In the genomic region with DNA sequence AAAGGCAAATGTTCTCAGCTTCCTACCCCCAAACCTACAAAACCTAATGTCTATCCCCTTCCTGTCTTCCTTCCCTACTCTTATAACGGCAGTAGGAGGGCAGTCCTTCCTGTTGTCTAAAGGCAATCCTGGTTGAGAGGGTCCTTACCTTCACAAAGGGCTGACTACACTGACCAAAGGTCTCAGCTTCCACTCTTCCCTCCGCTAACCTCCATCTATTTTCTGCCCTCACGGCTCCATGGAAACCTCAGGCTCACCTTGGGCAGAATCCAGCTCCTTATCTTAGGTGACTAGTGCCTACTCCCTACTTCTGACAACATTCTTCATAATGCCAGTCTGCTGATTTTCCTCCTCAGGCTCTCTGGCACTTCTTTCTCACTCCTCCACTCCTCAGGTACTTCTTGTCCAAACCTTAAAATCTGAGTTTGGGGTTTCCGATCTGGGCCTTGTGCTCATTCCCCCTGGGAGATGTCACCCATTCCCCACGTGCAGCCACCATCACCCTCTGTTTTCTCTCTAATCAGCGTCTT, we compare ENCODE assay signal across 8 cellular contexts. TPM values are rescaled to one million over a fixed set of nuclear protein-coding genes. Genes with fewer than 3 reads are reported as not detected.
DNase-seq lines count a peak whose midpoint lies in the region; FAIRE-seq and TF ChIP-seq lines count a peak whose summit lies in the region.

No MANE protein-coding gene starts in this region.

- H3K27me3 Mint-ChIP-seq in activated T-helper 2 cell treated with anti-CD3 and anti-CD28 coated beads, Interferon-gamma antibody, Interleukin-2, Interleukin-4, amounts not matched to agents 10 μg/mL and 5 μg/mL and 100 μg/mL, durations not matched to agents 14 hours and 24 hours and 36 hours (ENCODE audit: low read depth) = peaks cover 2% of the 10 kb centered on the region
- H3K27me3 Mint-ChIP-seq in immature natural killer cell (ENCODE audit: low read depth in 3 of 3) = peaks cover 0 to 5% (median 0%) of the 10 kb centered on the region in 3 donors

- CTCF ChIA-PET in A673 (lab: Charles Lee) = interaction anchor here (2.0 kb wide), 1 partner anchor 13 kb away, joined by 18 read pairs; no protein-coding TSS in a partner anchor

- intact Hi-C loops in A673 (cut with micrococcal nuclease; ENCODE audit: unreplicated experiment) = no loop called here
- intact Hi-C loops in activated T-helper 2 cell treated with anti-CD3 and anti-CD28 coated beads, Interferon-gamma antibody, Interleukin-2, Interleukin-4, amounts not matched to agents 10 μg/mL and 5 μg/mL and 100 μg/mL, durations not matched to agents 14 hours and 24 hours and 36 hours (cut with micrococcal nuclease) = loop anchor here (2.0 to 10.0 kb wide), 3 partner anchors 199 to 271 kb away; a partner anchor contains a TSS

- H3K4me3 ChIP-seq in A673 (ENCODE audit: low read depth, low read length, poor library complexity, severe bottlenecking) = peak overlapping the region; percentile 87
- peak overlapping the region; percentile 61 for H3K4me3 ChIP-seq in HFF-Myc (replicated peaks; ENCODE audit: low read depth, low read length)

- peak overlapping the region; percentile 81 for H3K27ac ChIP-seq in A673 (ENCODE audit: low read depth, low read length, poor library complexity, severe bottlenecking)
- peak overlapping the region; percentile 89 for H3K27ac ChIP-seq in substantia nigra (ENCODE audit: low read depth, low read length, poor library complexity, severe bottlenecking)

- no peak for FAIRE-seq in frontal cortex (lab: Jason Lieb, UNC)

- POLR2A ChIA-PET in A673 (lab: Charles Lee; ENCODE audit: low non-redundant PET) = no interaction called here

- H3K4me1 ChIP-seq in A673 (ENCODE audit: insufficient read depth, low read length, poor library complexity, severe bottlenecking) = no peaks in the 10 kb centered on the region

- no peaks in the 10 kb centered on the region for H3K9me3 Mint-ChIP-seq in activated T-helper 2 cell treated with anti-CD3 and anti-CD28 coated beads, Interferon-gamma antibody, Interleukin-2, Interleukin-4, amounts not matched to agents 10 μg/mL and 5 μg/mL and 100 μg/mL, durations not matched to agents 14 hours and 24 hours and 36 hours
- H3K9me3 Mint-ChIP-seq in immature natural killer cell = no peaks in the 10 kb centered on the region

- DNase-seq in A673 (ENCODE audit: low spot score) = peak; percentile 7
- no peak for DNase-seq in HFF-Myc (ENCODE audit: extremely low read depth, low read depth)
- DNase-seq in activated T-helper 2 cell treated with anti-CD3 and anti-CD28 coated beads, Interferon-gamma antibody, Interleukin-2, Interleukin-4, amounts not matched to agents 10 μg/mL and 5 μg/mL and 100 μg/mL, durations not matched to agents 14 hours and 24 hours and 36 hours (ENCODE audit: low spot score) = no peak
- DNase-seq in immature natural killer cell = peak in 1 of 3 donors; percentile 2
- peak in 1 of 49 donors; percentile 40 for DNase-seq in substantia nigra (lab: John Stamatoyannopoulos, UW)
- DNase-seq in frontal cortex (ENCODE audit: low spot score in 2 of 2) = no peak
- no peak for DNase-seq in EL
- DNase-seq in GM10266 (ENCODE audit: extremely low spot score) = no peak

- no peaks in the 10 kb centered on the region for H3K36me3 ChIP-seq in A673 (ENCODE audit: insufficient read depth, low read length, poor library complexity, severe bottlenecking)

- BruUV-seq in A673 (replicated peaks; lab: Mats Ljungman, UMichigan) = no TSS peak

- H3K27ac Mint-ChIP-seq in activated T-helper 2 cell treated with anti-CD3 and anti-CD28 coated beads, Interferon-gamma antibody, Interleukin-2, Interleukin-4, amounts not matched to agents 10 μg/mL and 5 μg/mL and 100 μg/mL, durations not matched to agents 14 hours and 24 hours and 36 hours = peak overlapping the region; percentile 83
- peak overlapping the region; percentile 73 to 96 (median 93) for H3K27ac Mint-ChIP-seq in immature natural killer cell

- peaks cover 26% of the 10 kb centered on the region for H3K4me1 Mint-ChIP-seq in activated T-helper 2 cell treated with anti-CD3 and anti-CD28 coated beads, Interferon-gamma antibody, Interleukin-2, Interleukin-4, amounts not matched to agents 10 μg/mL and 5 μg/mL and 100 μg/mL, durations not matched to agents 14 hours and 24 hours and 36 hours (ENCODE audit: low read depth)
- H3K4me1 Mint-ChIP-seq in immature natural killer cell = peaks cover 22 to 30% of the 10 kb centered on the region in 2 donors

- H3K9me3 ChIP-seq in A673 (ENCODE audit: low read depth, low read length, poor library complexity, severe bottlenecking) = no peaks in the 10 kb centered on the region

- H3K27me3 ChIP-seq in A673 (replicated peaks; ENCODE audit: insufficient read depth, low read depth, low read length, poor library complexity) = no peaks in the 10 kb centered on the region

- H3K36me3 Mint-ChIP-seq in activated T-helper 2 cell treated with anti-CD3 and anti-CD28 coated beads, Interferon-gamma antibody, Interleukin-2, Interleukin-4, amounts not matched to agents 10 μg/mL and 5 μg/mL and 100 μg/mL, durations not matched to agents 14 hours and 24 hours and 36 hours (ENCODE audit: low read depth) = peaks cover 20% of the 10 kb centered on the region
- H3K36me3 Mint-ChIP-seq in immature natural killer cell = peaks cover 0 to 3% (median 0%) of the 10 kb centered on the region in 3 donors

- H3K4me3 Mint-ChIP-seq in activated T-helper 2 cell treated with anti-CD3 and anti-CD28 coated beads, Interferon-gamma antibody, Interleukin-2, Interleukin-4, amounts not matched to agents 10 μg/mL and 5 μg/mL and 100 μg/mL, durations not matched to agents 14 hours and 24 hours and 36 hours (ENCODE audit: low read depth) = peak overlapping the region; percentile 90
- H3K4me3 Mint-ChIP-seq in immature natural killer cell = peak overlapping the region; percentile 88 to 95 (median 91)

- TF ChIP-seq CTCF in A673 (conservative IDR thresholded peaks at IDR 0.05; ENCODE audit: low read depth, low read length) (no peak), HFF-Myc (IDR thresholded peaks at IDR 0.05; ENCODE audit: low read depth, low read length, missing control alignments) (no peak), GM10266 (IDR thresholded peaks at IDR 0.05; ENCODE audit: control insufficient read depth, insufficient read depth, low read depth, missing control alignments) (no peak)

RNA-seq across cellular contexts. Expression of a gene that starts 0.5 kb away (rescaled TPM):
- total RNA-seq in A673 (2021) (0.15 and 0.37 TPM in 2 replicates), frontal cortex (6.5 TPM)
- total RNA-seq in activated T-helper 2 cell treated with anti-CD3 and anti-CD28 coated beads, Interferon-gamma antibody, Interleukin-2, Interleukin-4, amounts not matched to agents 10 μg/mL and 5 μg/mL and 100 μg/mL, durations not matched to agents 14 hours and 24 hours and 36 hours = 0.41 and 0.76 TPM in 2 replicates
- polyA plus RNA-seq in immature natural killer cell = under 1 TPM in 1 of 3 donors, not detected in 2; 0.07 TPM

RNA-seq across cellular contexts. Expression of a gene that starts 0.9 kb away (rescaled TPM):
- total RNA-seq in A673 (2021) = 32.0 and 36.2 TPM in 2 replicates
- 46.9 and 49.1 TPM in 2 replicates for total RNA-seq in activated T-helper 2 cell treated with anti-CD3 and anti-CD28 coated beads, Interferon-gamma antibody, Interleukin-2, Interleukin-4, amounts not matched to agents 10 μg/mL and 5 μg/mL and 100 μg/mL, durations not matched to agents 14 hours and 24 hours and 36 hours
- polyA plus RNA-seq in immature natural killer cell = 10 to 100 TPM; 35.4 to 37.3 (median 35.8) TPM
- total RNA-seq in frontal cortex = 42.0 TPM
